In the genomic region with DNA sequence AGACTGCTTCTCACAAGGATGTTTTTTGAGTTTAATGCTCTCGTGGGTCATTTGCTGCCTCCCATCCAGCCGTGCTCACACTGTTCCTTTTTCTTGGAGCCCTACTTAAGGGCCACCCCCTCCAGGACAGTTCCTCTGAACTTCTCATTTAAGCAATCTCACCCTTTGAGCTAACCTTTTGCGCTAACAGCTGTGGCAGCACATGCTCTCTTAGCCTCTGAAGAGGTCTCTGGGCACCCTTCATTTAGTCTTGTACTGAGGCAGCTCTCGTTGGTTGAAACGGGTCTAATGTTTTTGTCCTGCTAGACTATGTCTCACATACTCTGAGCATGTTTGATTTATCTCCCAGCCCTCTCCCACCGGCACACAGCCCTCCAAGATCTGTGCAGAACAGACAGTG, we compare ENCODE assay signal across 32 cellular contexts. TPM values are rescaled to one million over a fixed set of nuclear protein-coding genes. Genes with fewer than 3 reads are reported as not detected.
"Had no signal": no experiment of that assay in that cellular context is flagged by ENCODE, and none has a peak within 500 bp of the region (broad histone marks: within the 10 kb centered on the region; RNA-seq: fewer than 3 reads in every experiment).

No MANE protein-coding gene starts in this region.

- H3K4me3 ChIP-seq: ascending aorta, cardiac muscle cell, colonic mucosa, Peyer's patch, SJSA1 had no signal

- H3K4me1 ChIP-seq: Peyer's patch had no signal

- ATAC-seq: activated CD4-positive, alpha-beta T cell treated with anti-CD3 and anti-CD28 coated beads for 36 hours; activated CD4-positive, CD25-positive, alpha-beta regulatory T cell treated with anti-CD3 and anti-CD28 coated beads, Interleukin-2, amount 50 U/mL, for 24 hours; activated CD8-positive, alpha-beta T cell treated with anti-CD3 and anti-CD28 coated beads, Interleukin-2, amount 10 ng/mL, durations not matched to agents 7 days and 5 days; PC-3; SK-N-SH treated with all-trans-retinoic acid at 6 μM for 48 hours; WTC11 had no signal

- DNase-seq: activated CD4-positive, alpha-beta T cell treated with anti-CD3 and anti-CD28 coated beads for 36 hours; activated CD4-positive, alpha-beta T cell treated with anti-CD3 and anti-CD28 coated beads, Interleukin-2, amount 10 ng/mL, durations not matched to agents 7 days and 5 days; activated CD4-positive, alpha-beta T cell treated with anti-CD3 and anti-CD28 coated beads, Interleukin-2, amount 50 U/mL, for 48 hours; activated CD8-positive, alpha-beta T cell treated with anti-CD3 and anti-CD28 coated beads, Interleukin-2, amount 10 ng/mL, durations not matched to agents 7 days and 5 days; activated gamma-delta T cell; activated naive CD4-positive, alpha-beta T cell treated with Interleukin-2 at 50 U/mL for 16 hours; activated naive CD8-positive, alpha-beta T cell treated with anti-CD3 and anti-CD28 coated beads, Interleukin-2, amount 10 ng/mL, durations not matched to agents 7 days and 5 days; activated T-cell treated with anti-CD3 and anti-CD28 coated beads, Interleukin-2, amount 50 U/mL, for 24 hours; amygdala; colonic mucosa; Karpas-422; NCI-H1092 treated with DMSO at 0.1 percent for 48 hours; NCI-H1417; NCI-H187 treated with DMSO at 0.1 percent for 48 hours; NCI-H2081; NCI-H2171 treated with DMSO at 0.1 percent for 48 hours; NCI-H2227 treated with DMSO at 0.1 percent for 48 hours; NCI-H446; NCI-H510A treated with DMSO at 0.1 percent for 48 hours; NCI-H526 treated with DMSO at 0.1 percent for 48 hours; NCI-H774; PC-3; Peyer's patch; RPMI8226; SHP77 treated with DMSO at 0.1 percent for 48 hours had no signal

- H3K27ac ChIP-seq: ascending aorta, cardiac muscle cell, colonic mucosa, Peyer's patch, SJSA1 had no signal

- H3K27me3 ChIP-seq: ascending aorta, colonic mucosa, Peyer's patch, SJSA1 had no signal

- H3K9me3 ChIP-seq: ascending aorta, colonic mucosa, Peyer's patch, SJSA1 had no signal

- H3K36me3 ChIP-seq: cardiac muscle cell, colonic mucosa, Peyer's patch, SJSA1 had no signal

RNA-seq across cellular contexts. Expression of a gene that starts 19.9 kb away (rescaled TPM):
- total RNA-seq: activated CD4-positive, alpha-beta T cell treated with anti-CD3 and anti-CD28 coated beads, Interleukin-2, amount 10 ng/mL, durations not matched to agents 7 days and 5 days; activated CD8-positive, alpha-beta T cell treated with anti-CD3 and anti-CD28 coated beads, Interleukin-2, amount 10 ng/mL, durations not matched to agents 7 days and 5 days; activated naive CD8-positive, alpha-beta T cell treated with anti-CD3 and anti-CD28 coated beads, Interleukin-2, amount 10 ng/mL, durations not matched to agents 7 days and 5 days; MCF 10A had no signal
